31 cellular contexts compared by ENCODE assay signal in the genomic region with DNA sequence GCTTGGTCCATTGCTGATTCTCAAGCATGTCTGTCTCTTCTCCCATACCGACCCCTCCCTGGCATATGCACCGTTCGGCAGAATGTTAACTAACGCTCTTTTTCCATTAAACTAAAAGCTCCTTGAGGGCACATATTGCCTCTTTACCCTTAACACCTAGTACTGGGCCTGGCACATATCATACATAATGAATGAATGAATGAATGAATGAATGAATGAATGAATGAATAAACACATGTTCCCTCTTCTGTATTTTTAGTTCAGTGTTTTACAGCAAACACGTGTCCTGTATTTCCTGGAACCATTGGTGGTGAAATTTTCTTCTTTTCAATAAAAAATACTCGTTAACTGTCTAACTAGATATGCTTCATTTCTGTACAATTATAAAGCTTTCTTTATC.
"Had no signal": no experiment of that assay in that cellular context is flagged by ENCODE, and none has a peak within 500 bp of the region (broad histone marks: within the 10 kb centered on the region; RNA-seq: fewer than 3 reads in every experiment).

No MANE protein-coding gene starts in this region.

- H3K9ac ChIP-seq: neural progenitor cell had no signal

- H3K9me3 ChIP-seq: left lung, lower lobe of right lung, neutrophil, ovary, right atrium auricular region, stomach, testis, thyroid gland, transverse colon, upper lobe of left lung, vagina had no signal

- H3K27ac Mint-ChIP-seq: immature natural killer cell; naive thymus-derived CD8-positive, alpha-beta T cell; nephron progenitor cell; neural progenitor cell; progenitor cell of endocrine pancreas; stimulated activated naive B cell treated with anti-CD40 and anti-IgM and Interleukin-4, amounts not matched to agents 10 μg/mL and 1 μg/mL and 100 μg/mL, for 72 hours had no signal

- H3K36me3 Mint-ChIP-seq: immature natural killer cell; naive thymus-derived CD8-positive, alpha-beta T cell; neural progenitor cell; stimulated activated naive B cell treated with anti-CD40 and anti-IgM and Interleukin-4, amounts not matched to agents 10 μg/mL and 1 μg/mL and 100 μg/mL, for 72 hours had no signal

- H3K27me3 Mint-ChIP-seq: stimulated activated naive B cell treated with anti-CD40 and anti-IgM and Interleukin-4, amounts not matched to agents 10 μg/mL and 1 μg/mL and 100 μg/mL, for 72 hours had no signal

- H3K9me3 Mint-ChIP-seq: nephron progenitor cell; neural progenitor cell; stimulated activated naive B cell treated with anti-CD40 and anti-IgM and Interleukin-4, amounts not matched to agents 10 μg/mL and 1 μg/mL and 100 μg/mL, for 72 hours had no signal

- FAIRE-seq: islet of Langerhans, kidney had no signal

- H3K4me1 ChIP-seq: left lung, lower lobe of right lung, neural progenitor cell, stomach, testis, thyroid gland, transverse colon, upper lobe of left lung, vagina had no signal

- DNase-seq: hypothalamus; immature natural killer cell; kidney; left colon; left lung; lower lobe of right lung; mammary epithelial cell; mesenchymal stem cell; naive thymus-derived CD8-positive, alpha-beta T cell; nephron progenitor cell; occipital lobe; ovary; stimulated activated CD4-positive, alpha-beta T cell treated with anti-CD3 and anti-CD28 coated beads, Interleukin-12 subunit alpha, Interleukin-12 subunit beta, amount 100 ng/mL, for 4 hours; stimulated activated CD4-positive, alpha-beta T cell treated with anti-CD3 and anti-CD28 coated beads, Interleukin-15, amount 100 ng/mL, for 24 hours; stimulated activated CD4-positive, alpha-beta T cell treated with anti-CD3 and anti-CD28 coated beads, Interleukin-2, amount 100 ng/mL, for 24 hours; stimulated activated CD4-positive, alpha-beta T cell treated with anti-CD3 and anti-CD28 coated beads, Interleukin-4, amount 100 ng/mL, for 1 hour; stimulated activated naive B cell treated with anti-CD40 and anti-IgM and Interleukin-4, amounts not matched to agents 10 μg/mL and 1 μg/mL and 100 μg/mL, for 72 hours; stimulated activated naive CD8-positive, alpha-beta T cell treated with anti-CD3 and anti-CD28 coated beads, Interleukin-15, Interleukin-2, amounts not matched to agents 100 U/mL and 50 U/mL, for 24 hours; stomach; testis; thyroid gland; transverse colon; upper lobe of left lung had no signal

- ATAC-seq: left colon; left lung; lower lobe of right lung; naive thymus-derived CD8-positive, alpha-beta T cell; sciatic nerve; stimulated activated naive B cell treated with anti-CD40 and anti-IgM and Interleukin-4, amounts not matched to agents 10 μg/mL and 1 μg/mL and 100 μg/mL, for 72 hours; stimulated activated naive CD8-positive, alpha-beta T cell treated with anti-CD3 and anti-CD28 coated beads, Interleukin-15, Interleukin-2, amounts not matched to agents 100 U/mL and 50 U/mL, for 24 hours had no signal

- H3K4me3 ChIP-seq: left lung, lower lobe of right lung, neural progenitor cell, ovary, right atrium auricular region, skin epidermis, stomach, testis, thyroid gland, transverse colon, upper lobe of left lung, vagina had no signal

- H3K27ac ChIP-seq: left lung, lower lobe of right lung, neural progenitor cell, neutrophil, ovary, right atrium auricular region, skin epidermis, stomach, testis, thyroid gland, transverse colon, upper lobe of left lung, vagina had no signal

- H3K4me1 Mint-ChIP-seq: immature natural killer cell; naive thymus-derived CD8-positive, alpha-beta T cell; stimulated activated naive B cell treated with anti-CD40 and anti-IgM and Interleukin-4, amounts not matched to agents 10 μg/mL and 1 μg/mL and 100 μg/mL, for 72 hours had no signal

- H3K4me2 ChIP-seq: neural progenitor cell had no signal

- H3K27me3 ChIP-seq: left lung, neural progenitor cell, neutrophil, ovary, right atrium auricular region, stomach, testis, thyroid gland, transverse colon, upper lobe of left lung, vagina had no signal

- H2AFZ ChIP-seq: neural progenitor cell had no signal

- H3K36me3 ChIP-seq: left lung, lower lobe of right lung, neural progenitor cell, neutrophil, ovary, right atrium auricular region, stomach, thyroid gland, transverse colon, upper lobe of left lung, vagina had no signal

- H3K4me3 Mint-ChIP-seq: immature natural killer cell; naive thymus-derived CD8-positive, alpha-beta T cell; nephron progenitor cell; neural progenitor cell; stimulated activated naive B cell treated with anti-CD40 and anti-IgM and Interleukin-4, amounts not matched to agents 10 μg/mL and 1 μg/mL and 100 μg/mL, for 72 hours had no signal
